Comparison of ENCODE assay signal across 26 cellular contexts in the genomic region with DNA sequence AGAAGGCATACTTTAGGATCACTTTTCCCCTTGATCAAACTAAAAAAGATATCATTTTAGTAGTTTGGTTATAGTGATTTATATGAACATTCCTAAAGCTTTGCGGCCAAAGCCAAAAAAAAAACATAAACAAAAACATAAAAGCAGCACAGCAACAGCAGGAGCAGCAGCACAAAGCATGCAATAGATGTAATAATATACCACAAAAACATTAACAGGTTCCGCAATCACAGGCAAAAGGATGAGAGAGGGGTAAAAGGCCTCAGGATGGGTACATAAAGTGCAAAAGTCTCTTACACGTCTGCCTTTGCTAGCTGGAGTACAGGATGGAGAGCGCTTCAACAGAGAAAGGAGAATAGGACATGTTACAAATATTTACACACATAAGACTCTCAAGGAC.
DNase-seq lines count a peak whose midpoint lies in the region; ATAC-seq, FAIRE-seq and TF ChIP-seq lines count a peak whose summit lies in the region.
"Had no signal": no experiment of that assay in that cellular context is flagged by ENCODE, and none has a peak within 500 bp of the region (broad histone marks: within the 10 kb centered on the region; RNA-seq: fewer than 3 reads in every experiment).

No MANE protein-coding gene starts in this region.

- H3K14ac ChIP-seq in IMR-90 (replicated peaks; ENCODE audit: low read depth, low read length): no peak overlapping the region

- H2BK5ac ChIP-seq in IMR-90 (ENCODE audit: low read depth, low read length, poor library complexity, severe bottlenecking): peak overlapping the region; percentile 39

- no peaks in the 10 kb centered on the region for H3K36me3 ChIP-seq in IMR-90 (ENCODE audit: control insufficient read depth, insufficient read depth, low read length)
- H3K36me3 ChIP-seq in astrocyte (ENCODE audit: insufficient read depth, low read length): no peaks in the 10 kb centered on the region

- DNase-seq in IMR-90 (no peak), astrocyte (ENCODE audit: low read depth) (no peak), iris pigment epithelial cell (ENCODE audit: low read depth) (peak; percentile 23), NCI-H1436 treated with DMSO at 0.1 percent for 48 hours (lab: John Stamatoyannopoulos, UW) (no peak), RWPE1 (ENCODE audit: low spot score) (no peak), NCI-H82 (lab: John Stamatoyannopoulos, UW) (no peak), CD1c-positive myeloid dendritic cell (ENCODE audit: extremely low spot score) (no peak)
- DNase-seq: activated CD4-positive, alpha-beta memory T cell treated with anti-CD3 and anti-CD28 coated beads for 36 hours; activated CD8-positive, alpha-beta memory T cell treated with anti-CD3 and anti-CD28 coated beads, Interleukin-2, amount 50 U/mL, for 4 hours; activated naive CD4-positive, alpha-beta T cell; Calu3; left ventricle myocardium inferior; naive B cell; NCI-H1048; NCI-H187; NCI-H2171 treated with DMSO at 0.1 percent for 48 hours; NCI-H526 treated with DMSO at 0.1 percent for 48 hours; nucleus accumbens; Right ventricle myocardium superior; T-helper 17 cell had no signal

- no CpG with 5 or more reads among the region's 4 CpGs for WGBS in IMR-90 (ENCODE audit: extremely low coverage in 2 of 2, insufficient read length in 1 of 2), 2 experiments

- H3K9ac ChIP-seq in IMR-90 (ENCODE audit: low read depth, low read length) (no peak overlapping the region), astrocyte (ENCODE audit: low read length) (no peak overlapping the region)

- H3K4me2 ChIP-seq in IMR-90 (ENCODE audit: low read depth, low read length) (no peak overlapping the region), astrocyte (ENCODE audit: low read length) (no peak overlapping the region)

- H3K79me1 ChIP-seq in IMR-90 (ENCODE audit: low read depth in 1 of 2, low read length in 2 of 2): no peaks in the 10 kb centered on the region

- H4K20me1 ChIP-seq in IMR-90 (ENCODE audit: insufficient read depth, low read length) (no peaks in the 10 kb centered on the region), astrocyte (ENCODE audit: insufficient read depth, low read length) (no peaks in the 10 kb centered on the region)

- TF ChIP-seq CTCF in IMR-90 (conservative IDR thresholded peaks at IDR 0.05; ENCODE audit: low read depth, low read length): no peak
- TF ChIP-seq CTCF in astrocyte (IDR thresholded peaks at IDR 0.05; ENCODE audit: insufficient read depth, low read depth, low read length): no peak
- TF ChIP-seq CTCF in RWPE1 (conservative IDR thresholded peaks at IDR 0.05; ENCODE audit: low read depth): no peak

- H4K5ac ChIP-seq in IMR-90 (ENCODE audit: low read depth, low read length): no peak overlapping the region

- H3K56ac ChIP-seq in IMR-90 (ENCODE audit: extremely low read depth, insufficient read depth, low read length): no peak overlapping the region

- TF ChIP-seq RAD21 in IMR-90 (IDR thresholded peaks at IDR 0.05; ENCODE audit: low read length): no peak

- no peak overlapping the region for H2AK5ac ChIP-seq in IMR-90 (ENCODE audit: low read depth, low read length)

- H3K18ac ChIP-seq in IMR-90 (ENCODE audit: low read depth, low read length): no peak overlapping the region

- H2BK15ac ChIP-seq in IMR-90 (ENCODE audit: low read depth, low read length): no peak overlapping the region

- H2BK20ac ChIP-seq in IMR-90 (ENCODE audit: low read depth, low read length): no peak overlapping the region

- H3K4me3 ChIP-seq in IMR-90 (ENCODE audit: insufficient read depth, low read depth, low read length) (no peak overlapping the region), astrocyte (ENCODE audit: insufficient read depth, low read depth, low read length) (no peak overlapping the region)
- H3K4me3 ChIP-seq: left ventricle myocardium inferior, tibial nerve had no signal

- H3K36me3 Mint-ChIP-seq in astrocyte (ENCODE audit: low read depth, unreplicated experiment): peaks cover 4% of the 10 kb centered on the region
- H3K36me3 Mint-ChIP-seq: activated CD4-positive, alpha-beta memory T cell treated with anti-CD3 and anti-CD28 coated beads for 36 hours; stimulated activated effector memory CD8-positive, alpha-beta T cell treated with anti-CD3 and anti-CD28 coated beads, Interleukin-12 subunit alpha, Interleukin-12 subunit beta, amount 100 ng/mL, for 72 hours had no signal

- no peaks in the 10 kb centered on the region for H3K27me3 ChIP-seq in IMR-90 (ENCODE audit: control insufficient read depth, insufficient read depth, low read length)
- no peaks in the 10 kb centered on the region for H3K27me3 ChIP-seq in astrocyte (ENCODE audit: insufficient read depth, low read length)
- H3K27me3 ChIP-seq: tibial nerve had no signal

- H3K4me3 Mint-ChIP-seq in astrocyte (ENCODE audit: unreplicated experiment): peak overlapping the region; percentile 27
- H3K4me3 Mint-ChIP-seq: activated CD4-positive, alpha-beta memory T cell treated with anti-CD3 and anti-CD28 coated beads for 36 hours; brain; naive B cell; stimulated activated effector memory CD8-positive, alpha-beta T cell treated with anti-CD3 and anti-CD28 coated beads, Interleukin-12 subunit alpha, Interleukin-12 subunit beta, amount 100 ng/mL, for 72 hours; T-helper 17 cell had no signal

- H3K27ac ChIP-seq in IMR-90 (ENCODE audit: insufficient read depth, low read length) (no peak overlapping the region), astrocyte (ENCODE audit: low read depth, low read length) (peak overlapping the region; percentile 64), RWPE1 (no peak overlapping the region)
- H3K27ac ChIP-seq: C4-2B, left ventricle myocardium inferior, tibial nerve had no signal

- no peak for FAIRE-seq in astrocyte (lab: Jason Lieb, UNC)
- FAIRE-seq: endothelial cell of umbilical vein had no signal

- CTCF ChIA-PET in IMR-90 (lab: Yijun Ruan, JAX) (no interaction called here), RWPE1 (lab: Yijun Ruan, JAX) (interaction anchor here (0.6 kb wide), 1 partner anchor 456 kb away, joined by 3 read pairs; no protein-coding TSS in a partner anchor)

- no peak overlapping the region for H3K23ac ChIP-seq in IMR-90 (ENCODE audit: low read depth, low read length)

- no peak overlapping the region for H2AK9ac ChIP-seq in IMR-90 (replicated peaks; ENCODE audit: low read depth, low read length, poor library complexity)

- ATAC-seq in IMR-90 (ENCODE audit: low read depth): no peak
- ATAC-seq: activated CD4-positive, CD25-positive, alpha-beta regulatory T cell treated with anti-CD3 and anti-CD28 coated beads, Interleukin-2, amount 50 U/mL, for 24 hours; stimulated activated effector memory CD8-positive, alpha-beta T cell treated with anti-CD3 and anti-CD28 coated beads, Interleukin-12 subunit alpha, Interleukin-12 subunit beta, amount 100 ng/mL, for 72 hours; T-helper 17 cell had no signal

- H2BK120ac ChIP-seq in IMR-90 (ENCODE audit: low read depth, low read length): no peak overlapping the region

- in situ Hi-C loops in IMR-90 (cut with MboI; ENCODE audit: low sequenced_read_pairs): no loop called here

- no peaks in the 10 kb centered on the region for H3K79me2 ChIP-seq in astrocyte (ENCODE audit: insufficient read depth, low read length)

- peaks cover 13% of the 10 kb centered on the region for H3K4me1 Mint-ChIP-seq in astrocyte (ENCODE audit: low read depth, unreplicated experiment)
- H3K4me1 Mint-ChIP-seq: brain; naive B cell; stimulated activated effector memory CD8-positive, alpha-beta T cell treated with anti-CD3 and anti-CD28 coated beads, Interleukin-12 subunit alpha, Interleukin-12 subunit beta, amount 100 ng/mL, for 72 hours; T-helper 17 cell had no signal

- no peak for TF ChIP-seq POLR2A in IMR-90 (IDR thresholded peaks at IDR 0.05; ENCODE audit: low read depth, low read length)

- no peaks in the 10 kb centered on the region for H3K27me3 Mint-ChIP-seq in astrocyte (ENCODE audit: low read depth, unreplicated experiment)
- H3K27me3 Mint-ChIP-seq: brain had no signal

- no peak overlapping the region for H2AFZ ChIP-seq in IMR-90 (replicated peaks; ENCODE audit: low read length, poor library complexity)
- no peak overlapping the region for H2AFZ ChIP-seq in astrocyte (ENCODE audit: low read depth, low read length)

- H3K9me3 ChIP-seq in IMR-90 (ENCODE audit: control insufficient read depth, insufficient read depth, low read length): no peaks in the 10 kb centered on the region
- H3K9me3 ChIP-seq in astrocyte (ENCODE audit: insufficient read depth, low read depth, low read length): no peaks in the 10 kb centered on the region
- H3K9me3 ChIP-seq: left ventricle myocardium inferior, tibial nerve had no signal

- peaks cover 5% of the 10 kb centered on the region for H3K4me1 ChIP-seq in IMR-90 (ENCODE audit: control insufficient read depth, insufficient read depth, low read length)
- H3K4me1 ChIP-seq in astrocyte (ENCODE audit: insufficient read depth, low read length): peaks cover 2% of the 10 kb centered on the region
- H3K4me1 ChIP-seq: tibial nerve had no signal

- H3K9me3 Mint-ChIP-seq in astrocyte (ENCODE audit: unreplicated experiment): no peaks in the 10 kb centered on the region
- H3K9me3 Mint-ChIP-seq: stimulated activated effector memory CD8-positive, alpha-beta T cell treated with anti-CD3 and anti-CD28 coated beads, Interleukin-12 subunit alpha, Interleukin-12 subunit beta, amount 100 ng/mL, for 72 hours had no signal

- dilution Hi-C loops in IMR-90 (cut with HindIII; ENCODE audit: low sequenced_read_pairs, unreplicated experiment): no loop called here

- intact Hi-C loops in IMR-90 (cut with micrococcal nuclease): no loop called here

- no peak overlapping the region for H3K4ac ChIP-seq in IMR-90 (ENCODE audit: low read depth, low read length)

- H3K27ac Mint-ChIP-seq in astrocyte (ENCODE audit: unreplicated experiment): peak overlapping the region; percentile 94
- H3K27ac Mint-ChIP-seq: activated CD4-positive, alpha-beta memory T cell treated with anti-CD3 and anti-CD28 coated beads for 36 hours; brain; stimulated activated effector memory CD8-positive, alpha-beta T cell treated with anti-CD3 and anti-CD28 coated beads, Interleukin-12 subunit alpha, Interleukin-12 subunit beta, amount 100 ng/mL, for 72 hours; T-helper 17 cell had no signal

- no TSS peak for BruUV-seq in IMR-90 (replicated peaks; lab: Mats Ljungman, UMichigan)

- POLR2A ChIA-PET in IMR-90 (lab: Charles Lee; ENCODE audit: unreplicated experiment) (no interaction called here), RWPE1 (lab: Yijun Ruan, JAX; ENCODE audit: low non-redundant PET) (no interaction called here)

- H3K9me1 ChIP-seq in IMR-90 (ENCODE audit: insufficient read depth, low read length): peaks cover 8% of the 10 kb centered on the region

- H4K8ac ChIP-seq in IMR-90 (ENCODE audit: low read depth in 2 of 2, low read length in 2 of 2): no peak overlapping the region

- H4K91ac ChIP-seq in IMR-90 (ENCODE audit: insufficient read depth, low read depth, low read length): no peak overlapping the region

TF ChIP-seq in IMR-90, 13 proteins besides CTCF, POLR2A, EP300 and RAD21 (continues in another document):
- no peak for TF ChIP-seq CHD1 (IDR thresholded peaks at IDR 0.05; ENCODE audit: low read depth, low read length)
- TF ChIP-seq RFX5 (IDR thresholded peaks at IDR 0.05; ENCODE audit: low read depth, low read length): no peak
